In genomic region chr15:96477227-96477626, GRCh38 we compare ENCODE assay signal across 27 cellular contexts.
"Had no signal": no experiment of that assay in that cellular context is flagged by ENCODE, and none has a peak within 500 bp of the region (broad histone marks: within the 10 kb centered on the region; RNA-seq: fewer than 3 reads in every experiment).

No MANE protein-coding gene starts in this region.

- H3K4me3 ChIP-seq: hepatocyte, left ventricle myocardium inferior, lung, mucosa of descending colon, ovary, prostate gland, skin epidermis, stomach, testis, thyroid gland, transverse colon, upper lobe of right lung had no signal

- DNase-seq: islet precursor cell; left ventricle myocardium inferior; mesendoderm; mucosa of descending colon; naive thymus-derived CD4-positive, alpha-beta T cell; ovary; retina; right cardiac atrium; stimulated activated CD4-positive, alpha-beta T cell treated with anti-CD3 and anti-CD28 coated beads, Interleukin-12 subunit alpha, Interleukin-12 subunit beta, amount 100 ng/mL, for 4 hours; stimulated activated CD4-positive, alpha-beta T cell treated with anti-CD3 and anti-CD28 coated beads, Interleukin-15, amount 100 ng/mL, for 24 hours; stimulated activated CD4-positive, alpha-beta T cell treated with anti-CD3 and anti-CD28 coated beads, Interleukin-2, amount 100 ng/mL, for 24 hours; stimulated activated CD4-positive, alpha-beta T cell treated with anti-CD3 and anti-CD28 coated beads, Interleukin-4, amount 100 ng/mL, for 1 hour; stimulated activated naive B cell treated with anti-CD40 and anti-IgM and Interleukin-4, amounts not matched to agents 10 μg/mL and 1 μg/mL and 100 μg/mL, for 72 hours; stimulated activated naive CD8-positive, alpha-beta T cell treated with anti-CD3 and anti-CD28 coated beads, Interleukin-15, Interleukin-2, amounts not matched to agents 100 U/mL and 50 U/mL, for 24 hours; stomach; testis; thyroid gland; transverse colon; upper lobe of right lung had no signal

- H3K27ac ChIP-seq: hepatocyte, left ventricle myocardium inferior, ovary, prostate gland, skin epidermis, stomach, testis, thyroid gland, transverse colon, upper lobe of right lung had no signal

- H3K4me1 ChIP-seq: left ventricle myocardium inferior, prostate gland, stomach, testis, thyroid gland, transverse colon, upper lobe of right lung had no signal

- H3K27ac Mint-ChIP-seq: mesothelial cell of epicardium; naive thymus-derived CD4-positive, alpha-beta T cell; natural killer cell treated with Interleukin-12 subunit alpha and Interleukin-12 subunit beta and Interleukin-15 and Interleukin-18, amount 100 ng/mL, for 72 hours; stimulated activated naive B cell treated with anti-CD40 and anti-IgM and Interleukin-4, amounts not matched to agents 10 μg/mL and 1 μg/mL and 100 μg/mL, for 72 hours had no signal

- ATAC-seq: mucosa of descending colon; naive thymus-derived CD4-positive, alpha-beta T cell; natural killer cell treated with Interleukin-12 subunit alpha and Interleukin-12 subunit beta and Interleukin-15 and Interleukin-18, amount 100 ng/mL, for 72 hours; right cardiac atrium; sciatic nerve; stimulated activated naive B cell treated with anti-CD40 and anti-IgM and Interleukin-4, amounts not matched to agents 10 μg/mL and 1 μg/mL and 100 μg/mL, for 72 hours; stimulated activated naive CD8-positive, alpha-beta T cell treated with anti-CD3 and anti-CD28 coated beads, Interleukin-15, Interleukin-2, amounts not matched to agents 100 U/mL and 50 U/mL, for 24 hours; upper lobe of right lung had no signal

- H3K4me1 Mint-ChIP-seq: naive thymus-derived CD4-positive, alpha-beta T cell; stimulated activated naive B cell treated with anti-CD40 and anti-IgM and Interleukin-4, amounts not matched to agents 10 μg/mL and 1 μg/mL and 100 μg/mL, for 72 hours had no signal

- H3K4me3 Mint-ChIP-seq: mesothelial cell of epicardium; naive thymus-derived CD4-positive, alpha-beta T cell; natural killer cell treated with Interleukin-12 subunit alpha and Interleukin-12 subunit beta and Interleukin-15 and Interleukin-18, amount 100 ng/mL, for 72 hours; stimulated activated naive B cell treated with anti-CD40 and anti-IgM and Interleukin-4, amounts not matched to agents 10 μg/mL and 1 μg/mL and 100 μg/mL, for 72 hours had no signal

- H3K27me3 Mint-ChIP-seq: stimulated activated naive B cell treated with anti-CD40 and anti-IgM and Interleukin-4, amounts not matched to agents 10 μg/mL and 1 μg/mL and 100 μg/mL, for 72 hours had no signal

- H3K36me3 ChIP-seq: left ventricle myocardium inferior, ovary, prostate gland, stomach, thyroid gland, transverse colon, upper lobe of right lung had no signal

- H3K4me2 ChIP-seq: hepatocyte had no signal

- H3K36me3 Mint-ChIP-seq: mesothelial cell of epicardium; naive thymus-derived CD4-positive, alpha-beta T cell; natural killer cell treated with Interleukin-12 subunit alpha and Interleukin-12 subunit beta and Interleukin-15 and Interleukin-18, amount 100 ng/mL, for 72 hours; stimulated activated naive B cell treated with anti-CD40 and anti-IgM and Interleukin-4, amounts not matched to agents 10 μg/mL and 1 μg/mL and 100 μg/mL, for 72 hours had no signal

- H3K9me3 ChIP-seq: left ventricle myocardium inferior, mucosa of descending colon, ovary, prostate gland, stomach, testis, thyroid gland, transverse colon, upper lobe of right lung had no signal

- H3K79me2 ChIP-seq: hepatocyte had no signal

- H3K27me3 ChIP-seq: hepatocyte, ovary, stomach, testis, thyroid gland, upper lobe of right lung had no signal

- H2AFZ ChIP-seq: hepatocyte had no signal

- FAIRE-seq: urothelium cell line had no signal
